In the genomic region with DNA sequence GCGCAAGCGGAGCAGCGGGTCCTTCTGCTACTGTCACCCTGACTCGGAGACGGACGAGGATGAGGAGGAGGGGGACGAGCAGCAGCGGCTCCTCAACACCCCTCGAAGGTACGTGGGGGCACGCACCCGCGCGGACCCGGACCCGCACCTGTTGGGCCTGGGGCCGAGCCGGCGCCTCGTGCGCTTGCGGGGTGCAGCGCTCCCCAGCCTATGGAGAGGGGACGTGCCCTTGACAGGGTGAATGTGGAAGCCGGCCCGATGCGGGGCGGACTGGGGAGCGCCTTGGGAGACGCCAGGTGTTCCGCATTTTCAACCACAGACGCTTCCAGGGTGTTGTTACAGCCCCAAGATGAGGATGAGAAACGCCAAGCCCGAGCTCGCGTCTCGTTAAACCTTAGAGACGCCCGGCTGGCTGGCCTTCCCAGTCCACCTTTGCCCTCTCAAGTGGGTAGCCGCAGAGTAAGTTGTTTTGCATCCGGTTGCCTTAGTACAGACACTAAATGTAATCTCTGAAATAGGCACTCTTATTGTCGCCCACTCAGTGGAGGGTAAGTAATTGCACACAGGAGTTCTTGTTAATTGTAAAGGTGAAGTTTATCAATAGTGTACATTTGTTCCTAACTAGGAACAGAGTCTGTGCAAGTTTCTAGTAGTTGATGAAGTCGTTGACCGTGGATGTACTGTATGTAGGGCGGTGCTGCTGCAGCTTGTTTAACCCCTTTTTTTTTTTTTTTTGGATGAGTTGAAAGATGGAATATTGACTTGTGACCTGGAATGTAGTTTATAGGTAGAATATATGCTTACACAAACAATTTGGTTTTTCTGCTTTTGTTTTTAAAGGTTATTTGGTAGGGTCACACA, we compare ENCODE assay signal across 8 cellular contexts. TPM values are rescaled to one million over a fixed set of nuclear protein-coding genes. Genes with fewer than 3 reads are reported as not detected.
DNase-seq lines count a peak whose midpoint lies in the region; ATAC-seq and TF ChIP-seq lines count a peak whose summit lies in the region.

No MANE protein-coding gene starts in this region.

- H3K27ac ChIP-seq in GM23338 (ENCODE audit: low read depth) (no peak overlapping the region), cingulate gyrus (ENCODE audit: low read depth, low read length) (peak overlapping the region; percentile 92), liver (ENCODE audit: low read depth in 1 of 2, low read length in 2 of 2) (peak overlapping the region; percentile 87 to 96)

- H3K36me3 ChIP-seq in GM23338 (ENCODE audit: insufficient read depth) (peaks cover 10% of the 10 kb centered on the region; the same call in 1 of the 2 replicates), liver (ENCODE audit: control insufficient read depth in 4 of 4, insufficient read depth in 3 of 4, low read depth in 1 of 4, low read length in 3 of 4) (peaks cover 0 to 2% (median 0%) of the 10 kb centered on the region in 4 donors)

- H3K27me3 ChIP-seq in GM23338 (ENCODE audit: insufficient read depth), result no peaks in the 10 kb centered on the region
- H3K27me3 ChIP-seq in liver (ENCODE audit: control insufficient read depth in 4 of 4, insufficient read depth in 4 of 4, low read length in 3 of 4), result no peaks in the 10 kb centered on the region

- H3K27ac Mint-ChIP-seq in GM23338 (no peak overlapping the region), activated B cell treated with CpG ODN at 0.5 μM for 24 hours (peak overlapping the region; percentile 59)

- ATAC-seq in GM23338 (peak; percentile 56), activated B cell treated with CpG ODN at 0.5 μM for 24 hours (ENCODE audit: low read depth) (peak; percentile 7)

- peaks cover 3% of the 10 kb centered on the region; the same call in 2 of the 3 replicates for H3K36me3 Mint-ChIP-seq in GM23338 (ENCODE audit: low read depth)
- peaks cover 12% of the 10 kb centered on the region for H3K36me3 Mint-ChIP-seq in activated B cell treated with CpG ODN at 0.5 μM for 24 hours (ENCODE audit: low read depth)

- H3K4me3 Mint-ChIP-seq in GM23338 (peak overlapping the region; percentile 82), activated B cell treated with CpG ODN at 0.5 μM for 24 hours (peak overlapping the region; percentile 94)

- TF ChIP-seq CTCF in GM23338 (conservative IDR thresholded peaks at IDR 0.05; ENCODE audit: low read depth in 2 of 2) (no peak), activated B cell treated with CpG ODN at 0.5 μM for 24 hours (IDR thresholded peaks at IDR 0.05) (no peak), liver (IDR thresholded peaks at IDR 0.05; ENCODE audit: low read depth, low read length, missing input control) (no peak)

- H3K4me2 ChIP-seq in GM23338, result peak overlapping the region; percentile 97

- POLR2A ChIA-PET in activated B cell treated with CpG ODN at 0.5 μM for 24 hours (lab: Charles Lee), result interaction anchor here (0.9 kb wide), 1 partner anchor 361 kb away, joined by 3 read pairs; a partner anchor contains a TSS

- intact Hi-C loops in activated B cell treated with CpG ODN at 0.5 μM for 24 hours (cut with micrococcal nuclease), result no loop called here

- H4K20me1 ChIP-seq in GM23338 (replicated peaks; ENCODE audit: insufficient read depth), result peaks cover 20% of the 10 kb centered on the region

- peak overlapping the region; percentile 61 to 69 for H3K9ac ChIP-seq in liver (ENCODE audit: low read depth in 1 of 2, low read length in 2 of 2)

- H3K9me3 Mint-ChIP-seq in GM23338 (no peaks in the 10 kb centered on the region), activated B cell treated with CpG ODN at 0.5 μM for 24 hours (no peaks in the 10 kb centered on the region)

- DNase-seq in ELF-1 (ENCODE audit: low read depth, low spot score) (peak; percentile 57), GM23338 (ENCODE audit: low spot score) (peak; percentile 66), Kasumi-1 (lab: John Stamatoyannopoulos, UW) (peak; percentile 37 to 46), activated B cell treated with CpG ODN at 0.5 μM for 24 hours (peak; percentile 48), DMS153 (lab: John Stamatoyannopoulos, UW) (no peak)
- peak in 2 of 3 experiments; percentile 3 to 22 for DNase-seq in stimulated activated CD4-positive, alpha-beta T cell treated with anti-CD3 and anti-CD28 coated beads, TNF-alpha, amount 100 ng/mL, for 4 hours (ENCODE audit: low read depth in 3 of 3)

- CTCF ChIA-PET in activated B cell treated with CpG ODN at 0.5 μM for 24 hours (lab: Charles Lee), result no interaction called here

- 2% methylated on average over 45 of the region's 45 CpGs for WGBS in liver

- H3K9me3 ChIP-seq in liver (ENCODE audit: control insufficient read depth in 4 of 4, low read length in 3 of 4), result no peaks in the 10 kb centered on the region

- H3K4me1 ChIP-seq in GM23338 (ENCODE audit: insufficient read depth), result peaks cover 17% of the 10 kb centered on the region
- H3K4me1 ChIP-seq in liver (ENCODE audit: control insufficient read depth in 4 of 4, insufficient read depth in 4 of 4, low read length in 3 of 4), result peaks cover 3 to 19% (median 10%) of the 10 kb centered on the region in 4 donors

- H3F3A ChIP-seq in GM23338 (replicated peaks; ENCODE audit: low read depth), result no peaks in the 10 kb centered on the region; the same call in 1 of the 2 replicates

- H3K4me1 Mint-ChIP-seq in GM23338, result peaks cover 18% of the 10 kb centered on the region
- peaks cover 35% of the 10 kb centered on the region for H3K4me1 Mint-ChIP-seq in activated B cell treated with CpG ODN at 0.5 μM for 24 hours

- TF ChIP-seq RAD21 in liver (IDR thresholded peaks at IDR 0.05), result no peak

- 0 out of 2 replicates have a peak overlapping the region, but pooled peaks have one; percentile 25 for H2AFZ ChIP-seq in GM23338

- H3K27me3 Mint-ChIP-seq in GM23338 (ENCODE audit: insufficient read depth, low read depth, poor library complexity), result peaks cover 9% of the 10 kb centered on the region
- no peaks in the 10 kb centered on the region for H3K27me3 Mint-ChIP-seq in activated B cell treated with CpG ODN at 0.5 μM for 24 hours

- H3K4me3 ChIP-seq in GM23338, result peak overlapping the region; percentile 66
- peak overlapping the region; percentile 73 to 86 (median 81) for H3K4me3 ChIP-seq in liver (ENCODE audit: low read depth in 1 of 3, low read length in 3 of 3)

- no peaks in the 10 kb centered on the region for H3K9me2 ChIP-seq in GM23338 (ENCODE audit: insufficient read depth)

- peaks cover 51% of the 10 kb centered on the region for H3K79me2 ChIP-seq in GM23338 (replicated peaks; ENCODE audit: insufficient read depth)

TF ChIP-seq in GM23338, 12 proteins besides CTCF, POLR2A, EP300 and RAD21 (continues in another document):
- TF ChIP-seq, protein P1, sequence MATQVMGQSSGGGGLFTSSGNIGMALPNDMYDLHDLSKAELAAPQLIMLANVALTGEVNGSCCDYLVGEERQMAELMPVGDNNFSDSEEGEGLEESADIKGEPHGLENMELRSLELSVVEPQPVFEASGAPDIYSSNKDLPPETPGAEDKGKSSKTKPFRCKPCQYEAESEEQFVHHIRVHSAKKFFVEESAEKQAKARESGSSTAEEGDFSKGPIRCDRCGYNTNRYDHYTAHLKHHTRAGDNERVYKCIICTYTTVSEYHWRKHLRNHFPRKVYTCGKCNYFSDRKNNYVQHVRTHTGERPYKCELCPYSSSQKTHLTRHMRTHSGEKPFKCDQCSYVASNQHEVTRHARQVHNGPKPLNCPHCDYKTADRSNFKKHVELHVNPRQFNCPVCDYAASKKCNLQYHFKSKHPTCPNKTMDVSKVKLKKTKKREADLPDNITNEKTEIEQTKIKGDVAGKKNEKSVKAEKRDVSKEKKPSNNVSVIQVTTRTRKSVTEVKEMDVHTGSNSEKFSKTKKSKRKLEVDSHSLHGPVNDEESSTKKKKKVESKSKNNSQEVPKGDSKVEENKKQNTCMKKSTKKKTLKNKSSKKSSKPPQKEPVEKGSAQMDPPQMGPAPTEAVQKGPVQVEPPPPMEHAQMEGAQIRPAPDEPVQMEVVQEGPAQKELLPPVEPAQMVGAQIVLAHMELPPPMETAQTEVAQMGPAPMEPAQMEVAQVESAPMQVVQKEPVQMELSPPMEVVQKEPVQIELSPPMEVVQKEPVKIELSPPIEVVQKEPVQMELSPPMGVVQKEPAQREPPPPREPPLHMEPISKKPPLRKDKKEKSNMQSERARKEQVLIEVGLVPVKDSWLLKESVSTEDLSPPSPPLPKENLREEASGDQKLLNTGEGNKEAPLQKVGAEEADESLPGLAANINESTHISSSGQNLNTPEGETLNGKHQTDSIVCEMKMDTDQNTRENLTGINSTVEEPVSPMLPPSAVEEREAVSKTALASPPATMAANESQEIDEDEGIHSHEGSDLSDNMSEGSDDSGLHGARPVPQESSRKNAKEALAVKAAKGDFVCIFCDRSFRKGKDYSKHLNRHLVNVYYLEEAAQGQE (IDR thresholded peaks at IDR 0.05; ENCODE audit: unreplicated experiment), result no peak
- no peak for TF ChIP-seq STAT1 (IDR thresholded peaks at IDR 0.05; ENCODE audit: unreplicated experiment)

TF ChIP-seq in liver, 16 proteins besides CTCF, POLR2A, EP300 and RAD21:
- TF ChIP-seq HNF4A (conservative IDR thresholded peaks at IDR 0.05), result peak in 1 of 2 donors; percentile 37
- TF ChIP-seq EGR1 (IDR thresholded peaks at IDR 0.05; ENCODE audit: low read depth in 2 of 2), result no peak
- TF ChIP-seq RXRA (IDR thresholded peaks at IDR 0.05), result peak in 1 of 2 donors; percentile 5
TF ChIP-seq in liver: peak in this region for 2.

RNA-seq across cellular contexts. Expression of a gene that starts 0.8 kb away (rescaled TPM):
- 26.9 and 27.3 TPM in 2 replicates for total RNA-seq in GM23338 (2014; rRNA removed; shearing (Covaris generic))
- 27.0 and 27.7 TPM in 2 replicates for polyA plus RNA-seq in GM23338 (2016; fragmentation: Nextera tagmentation; extraction: Ambion mirVana)
- total RNA-seq in activated B cell treated with CpG ODN at 0.5 μM for 24 hours, result 8.0 and 13.0 TPM in 2 replicates
- total RNA-seq in liver, result 10 to 100 TPM in 1 of 2 donors, 1 to 10 TPM in 1; 7.7 to 11.2 TPM
- 1 to 10 TPM; 5.0 to 6.3 TPM for polyA plus RNA-seq in liver
